Comparison of ENCODE assay signal across 16 cellular contexts in genomic region chr3:106542101-106542769, GRCh38.
DNase-seq lines count a peak whose midpoint lies in the region; ATAC-seq and FAIRE-seq lines count a peak whose summit lies in the region.
"Had no signal": no experiment of that assay in that cellular context is flagged by ENCODE, and none has a peak within 500 bp of the region (broad histone marks: within the 10 kb centered on the region; RNA-seq: fewer than 3 reads in every experiment).

No MANE protein-coding gene starts in this region.

- DNase-seq in RCC 7860 (ENCODE audit: low spot score) (peak; percentile 63), kidney glomerular epithelial cell (lab: John Stamatoyannopoulos, UW) (peak; percentile 84), cerebellar nuclear complex (lab: John Stamatoyannopoulos, UW) (no peak), sciatic nerve (ENCODE audit: low spot score) (no peak), DMS114 treated with DMSO at 0.1 percent for 48 hours (lab: John Stamatoyannopoulos, UW; ENCODE audit: unreplicated experiment) (no peak)
- DNase-seq: activated B cell treated with CpG ODN at 0.5 μM for 24 hours; activated CD8-positive, alpha-beta memory T cell treated with anti-CD3 and anti-CD28 coated beads, Interleukin-2, amount 50 U/mL, for 48 hours; DND-41; NCI-H2029 treated with DMSO at 0.1 percent for 48 hours; stimulated activated CD4-positive, alpha-beta T cell treated with anti-CD3 and anti-CD28 coated beads, Interleukin-4, amount 100 ng/mL, for 24 hours; stimulated activated naive CD4-positive, alpha-beta T cell had no signal

- FAIRE-seq in RCC 7860 (lab: Jason Lieb, UNC): peak; percentile 82
- FAIRE-seq: K562 had no signal

- intact Hi-C loops in sciatic nerve (cut with DNase I): no loop called here

- ATAC-seq in GM18858 (IDR thresholded peaks at IDR 0.05; ENCODE audit: unreplicated experiment) (peak; percentile 71), HG02798 (IDR thresholded peaks at IDR 0.05; ENCODE audit: poor library complexity, unreplicated experiment) (peak; percentile 82), sciatic nerve (no peak), GM21576 (IDR thresholded peaks at IDR 0.05; ENCODE audit: unreplicated experiment) (no peak)
- ATAC-seq: K562, SK-N-SH treated with all-trans-retinoic acid at 6 μM for 48 hours had no signal

Comparison
In these comparisons a context has a peak if more than half of its experiments do, and no peak if none do; other contexts are left out.
1. ATAC-seq: peak in GM18858 (single experiment) and HG02798 (single experiment); none in sciatic nerve (single experiment) and GM21576 (single experiment).
2. DNase-seq: peak in RCC 7860 (single experiment) and kidney glomerular epithelial cell (single experiment); none in cerebellar nuclear complex (0 of 2), sciatic nerve (single experiment) and DMS114 treated with DMSO at 0.1 percent for 48 hours (single experiment).